8 cellular contexts compared by ENCODE assay signal in genomic region chr1:32247983-32248889, GRCh38. TPM values are rescaled to one million over a fixed set of nuclear protein-coding genes. Genes with fewer than 3 reads are reported as not detected.
DNase-seq lines count a peak whose midpoint lies in the region; ATAC-seq and TF ChIP-seq lines count a peak whose summit lies in the region.

No MANE protein-coding gene starts in this region.

- WGBS in esophagus muscularis mucosa: 13% methylated on average over 13 of the region's 31 CpGs

- intact Hi-C loops in esophagus muscularis mucosa (cut with DNase I): no loop called here

- H3K4me1 ChIP-seq in esophagus muscularis mucosa (peaks cover 41 to 64% (median 63%) of the 10 kb centered on the region in 4 donors), subcutaneous abdominal adipose tissue (ENCODE audit: control insufficient read depth in 5 of 5, insufficient read depth in 5 of 5, low read length in 5 of 5) (peaks cover 6 to 67% (median 36%) of the 10 kb centered on the region in 5 donors)

- H3K4me3 Mint-ChIP-seq in natural killer cell treated with Interleukin-12 subunit alpha and Interleukin-12 subunit beta and Interleukin-15 and Interleukin-18, amount 100 ng/mL, for 72 hours: peak overlapping the region; percentile 98

- no peaks in the 10 kb centered on the region for H3K36me3 ChIP-seq in esophagus muscularis mucosa
- H3K36me3 ChIP-seq in subcutaneous abdominal adipose tissue (ENCODE audit: control insufficient read depth in 5 of 5, insufficient read depth in 5 of 5, low read length in 5 of 5): no peaks in the 10 kb centered on the region

- H3K27me3 ChIP-seq in esophagus muscularis mucosa: no peaks in the 10 kb centered on the region
- peaks cover 0 to 6% (median 3%) of the 10 kb centered on the region in 5 donors for H3K27me3 ChIP-seq in subcutaneous abdominal adipose tissue (ENCODE audit: control insufficient read depth in 5 of 5, insufficient read depth in 4 of 5, low read length in 5 of 5)

- H3K9me3 ChIP-seq in esophagus muscularis mucosa: no peaks in the 10 kb centered on the region
- H3K9me3 ChIP-seq in subcutaneous abdominal adipose tissue (ENCODE audit: control insufficient read depth in 5 of 5, low read length in 5 of 5): no peaks in the 10 kb centered on the region

- peak overlapping the region in 3 of 4 donors; percentile 4 to 27 (median 15) for H3K4me3 ChIP-seq in esophagus muscularis mucosa
- H3K4me3 ChIP-seq in subcutaneous abdominal adipose tissue (ENCODE audit: low read depth in 1 of 5, low read length in 5 of 5): peak overlapping the region in 2 of 5 donors; percentile 4 to 22

- H3K4me1 Mint-ChIP-seq in natural killer cell treated with Interleukin-12 subunit alpha and Interleukin-12 subunit beta and Interleukin-15 and Interleukin-18, amount 100 ng/mL, for 72 hours (ENCODE audit: low read depth in 2 of 2): peaks cover 38 to 45% of the 10 kb centered on the region in 2 donors

- peak overlapping the region; percentile 91 to 98 for H3K27ac Mint-ChIP-seq in natural killer cell treated with Interleukin-12 subunit alpha and Interleukin-12 subunit beta and Interleukin-15 and Interleukin-18, amount 100 ng/mL, for 72 hours

- peak overlapping the region in 1 of 5 donors; percentile 35 for H3K9ac ChIP-seq in subcutaneous abdominal adipose tissue (ENCODE audit: low read length in 5 of 5)

- DNase-seq in COR-L47 (lab: John Stamatoyannopoulos, UW) (peak; percentile 21), NCI-H82 (lab: John Stamatoyannopoulos, UW) (peak; percentile 91), activated T-cell treated with anti-CD3 and anti-CD28 coated beads for 1 hour (ENCODE audit: low read depth) (peak; percentile 61), esophagus muscularis mucosa (ENCODE audit: extremely low spot score) (no peak)
- DNase-seq in natural killer cell treated with Interleukin-12 subunit alpha and Interleukin-12 subunit beta and Interleukin-15 and Interleukin-18, amount 100 ng/mL, for 72 hours (ENCODE audit: low spot score): peak; percentile 91

- H3K36me3 Mint-ChIP-seq in natural killer cell treated with Interleukin-12 subunit alpha and Interleukin-12 subunit beta and Interleukin-15 and Interleukin-18, amount 100 ng/mL, for 72 hours: peaks cover 4% of the 10 kb centered on the region

- no peak for TF ChIP-seq EP300 in esophagus muscularis mucosa (IDR thresholded peaks at IDR 0.05)

- no peaks in the 10 kb centered on the region for H3K9me3 Mint-ChIP-seq in natural killer cell treated with Interleukin-12 subunit alpha and Interleukin-12 subunit beta and Interleukin-15 and Interleukin-18, amount 100 ng/mL, for 72 hours

- peak overlapping the region; percentile 48 to 73 (median 62) for H3K27ac ChIP-seq in esophagus muscularis mucosa (replicated peaks in 1 of 4)
- peak overlapping the region; percentile 84 for H3K27ac ChIP-seq in subcutaneous abdominal adipose tissue (ENCODE audit: low read depth, low read length)

- peak; percentile 75 to 92 (median 81) for TF ChIP-seq CTCF in esophagus muscularis mucosa (IDR thresholded peaks at IDR 0.05)

- TF ChIP-seq POLR2A in esophagus muscularis mucosa (IDR thresholded peaks at IDR 0.05; ENCODE audit: low read depth): no peak

- H3K27me3 Mint-ChIP-seq in natural killer cell treated with Interleukin-12 subunit alpha and Interleukin-12 subunit beta and Interleukin-15 and Interleukin-18, amount 100 ng/mL, for 72 hours: no peaks in the 10 kb centered on the region

- ATAC-seq in HG02981 (IDR thresholded peaks at IDR 0.05; ENCODE audit: unreplicated experiment): peak; percentile 39
- ATAC-seq in natural killer cell treated with Interleukin-12 subunit alpha and Interleukin-12 subunit beta and Interleukin-15 and Interleukin-18, amount 100 ng/mL, for 72 hours: peak; percentile 66 to 83
- ATAC-seq in HG03460 (IDR thresholded peaks at IDR 0.05; ENCODE audit: unreplicated experiment): no peak

RNA-seq across cellular contexts. Expression of gene FAM167B, which starts 1.2 kb away (rescaled TPM):
- total RNA-seq in esophagus muscularis mucosa: 1 to 10 TPM in 3 of 4 donors, under 1 TPM in 1; 0.83 to 6.7 (median 4.7) TPM
- under 1 TPM in 1 of 2 donors, not detected in 1; 0.47 TPM for total RNA-seq in natural killer cell treated with Interleukin-12 subunit alpha and Interleukin-12 subunit beta and Interleukin-15 and Interleukin-18, amount 100 ng/mL, for 72 hours

RNA-seq across cellular contexts. Expression of gene LCK, which starts 2.8 kb away (rescaled TPM):
- 1 to 10 TPM in 2 of 4 donors, under 1 TPM in 2; 0.42 to 2.8 (median 1.1) TPM for total RNA-seq in esophagus muscularis mucosa
- total RNA-seq in natural killer cell treated with Interleukin-12 subunit alpha and Interleukin-12 subunit beta and Interleukin-15 and Interleukin-18, amount 100 ng/mL, for 72 hours: 100 to 1,000 TPM in 1 of 2 donors, 10 to 100 TPM in 1; 66.4 to 140 TPM

RNA-seq across cellular contexts. Expression of gene EIF3I, which starts 26.0 kb away (rescaled TPM):
- 100 to 1,000 TPM; 141 to 214 (median 167) TPM for total RNA-seq in esophagus muscularis mucosa
- 100 to 1,000 TPM; 220 to 244 TPM for total RNA-seq in natural killer cell treated with Interleukin-12 subunit alpha and Interleukin-12 subunit beta and Interleukin-15 and Interleukin-18, amount 100 ng/mL, for 72 hours

RNA-seq across cellular contexts. Expression of gene TMEM234, which starts 26.1 kb away (rescaled TPM):
- total RNA-seq in esophagus muscularis mucosa: 1 to 10 TPM; 6.6 to 10.0 (median 8.2) TPM
- total RNA-seq in natural killer cell treated with Interleukin-12 subunit alpha and Interleukin-12 subunit beta and Interleukin-15 and Interleukin-18, amount 100 ng/mL, for 72 hours: 10 to 100 TPM; 15.6 to 15.8 TPM

RNA-seq across cellular contexts. Expression of gene DCDC2B, which starts 39.3 kb away (rescaled TPM):
- total RNA-seq in esophagus muscularis mucosa: not detected
- total RNA-seq in natural killer cell treated with Interleukin-12 subunit alpha and Interleukin-12 subunit beta and Interleukin-15 and Interleukin-18, amount 100 ng/mL, for 72 hours: under 1 TPM; 0.19 to 0.22 TPM

Comparison
In these comparisons a context has a peak if more than half of its experiments do, and no peak if none do; other contexts are left out.
1. RNA of gene LCK, which starts 2.8 kb away (total RNA-seq): 66.4 to 140 TPM in natural killer cell treated with Interleukin-12 subunit alpha and Interleukin-12 subunit beta and Interleukin-15 and Interleukin-18, amount 100 ng/mL, for 72 hours; 0.42 to 2.8 TPM in esophagus muscularis mucosa; every median in the first group is over 10 times any median in the second.